Comparison of ENCODE assay signal across 10 cellular contexts in genomic region chr17:27551701-27552466, GRCh38.
DNase-seq lines count a peak whose midpoint lies in the region; ATAC-seq, FAIRE-seq and TF ChIP-seq lines count a peak whose summit lies in the region.
"Had no signal": no experiment of that assay in that cellular context is flagged by ENCODE, and none has a peak within 500 bp of the region (broad histone marks: within the 10 kb centered on the region; RNA-seq: fewer than 3 reads in every experiment).

No MANE protein-coding gene starts in this region.

- H3K79me1 ChIP-seq in H1 (ENCODE audit: low read depth, low read length): peaks cover 9% of the 10 kb centered on the region

- H3K27me3 ChIP-seq in MG63 (no peaks in the 10 kb centered on the region), H1 (replicated peaks in 1 of 4; ENCODE audit: control insufficient read depth in 3 of 4, extremely low read depth in 1 of 4, insufficient read depth in 3 of 4, low read length in 3 of 4) (no peaks in the 10 kb centered on the region), WERI-Rb-1 (ENCODE audit: insufficient read depth, low read depth, severe bottlenecking) (no peaks in the 10 kb centered on the region)
- H3K27me3 ChIP-seq: heart left ventricle had no signal

- H3K36me3 ChIP-seq in MG63 (no peaks in the 10 kb centered on the region), H1 (ENCODE audit: control insufficient read depth in 2 of 4, insufficient read depth in 4 of 4, low read length in 3 of 4) (no peaks in the 10 kb centered on the region; a peak in 2 of 8 replicates), WERI-Rb-1 (peaks cover 30% of the 10 kb centered on the region)

- no peak for TF ChIP-seq EP300 in H1 (IDR thresholded peaks at IDR 0.05; ENCODE audit: borderline replicate concordance in 1 of 2, low read depth in 2 of 2, low read length in 2 of 2)

- intact Hi-C loops in Right ventricle myocardium inferior (cut with DNase I): no loop called here

- H3K23me2 ChIP-seq in H1 (ENCODE audit: low read depth, low read length): no peaks in the 10 kb centered on the region

- no peak overlapping the region for H3K4me3 ChIP-seq in MG63
- H3K4me3 ChIP-seq in H1 (ENCODE audit: extremely low read depth in 1 of 4, insufficient read depth in 2 of 4, low read depth in 3 of 4, low read length in 4 of 4): no peak overlapping the region
- no peak overlapping the region for H3K4me3 ChIP-seq in WERI-Rb-1 (ENCODE audit: low read depth, low read length)
- H3K4me3 ChIP-seq: heart left ventricle had no signal

- no peak overlapping the region for H4K8ac ChIP-seq in H1 (ENCODE audit: extremely low read depth, insufficient read depth, low read length)

- no peak overlapping the region for H3K27ac ChIP-seq in H1 (ENCODE audit: low read depth, low read length)
- H3K27ac ChIP-seq in WERI-Rb-1: no peak overlapping the region
- H3K27ac ChIP-seq: heart left ventricle had no signal

- H2BK15ac ChIP-seq in H1 (ENCODE audit: low read length): no peak overlapping the region

- no peak overlapping the region for H3K9ac ChIP-seq in H1 (replicated peaks in 1 of 4; ENCODE audit: extremely low read depth in 1 of 4, low read depth in 3 of 4, low read length in 3 of 4)

- POLR2A ChIA-PET in H1 (lab: Charles Lee; ENCODE audit: partially characterized antibody): interaction anchor here (1.5 kb wide), 1 partner anchor 93 kb away, joined by 5 read pairs; no protein-coding TSS in a partner anchor

- no peak overlapping the region for H3K4me2 ChIP-seq in H1 (ENCODE audit: insufficient read depth in 1 of 2, low read depth in 2 of 2, low read length in 2 of 2)

- TF ChIP-seq CTCF in H1 (IDR thresholded peaks at IDR 0.05; ENCODE audit: control extremely low read depth in 1 of 3, insufficient read depth in 1 of 3, low read depth in 1 of 3, low read length in 3 of 3): no peak
- no peak for TF ChIP-seq CTCF in WERI-Rb-1 (IDR thresholded peaks at IDR 0.05; ENCODE audit: low read depth, low read length)

- H2BK12ac ChIP-seq in H1 (ENCODE audit: low read depth, low read length): no peak overlapping the region

- WGBS in H1 (ENCODE audit: extremely low coverage in 1 of 2, insufficient coverage in 1 of 2, insufficient read length in 1 of 2, insufficient replicate concordance in 2 of 2, low coverage in 1 of 2, low lambda C conversion rate in 2 of 2, missing lambda C conversion rate in 1 of 2), 2 experiments: 78% methylated on average over 16 of the region's 16 CpGs; no CpG with 5 or more reads in 1 of the 2 experiments

- H2BK120ac ChIP-seq in H1 (replicated peaks; ENCODE audit: low read depth, low read length): no peak overlapping the region

- no peak overlapping the region for H2BK20ac ChIP-seq in H1 (ENCODE audit: low read length)

- no peak for FAIRE-seq in H1 (lab: Jason Lieb, UNC)
- FAIRE-seq: GM18507 had no signal

- no peak overlapping the region for H3K14ac ChIP-seq in H1 (ENCODE audit: insufficient read length)

- peaks cover 0 to 4% of the 10 kb centered on the region in 2 experiments; a peak in 2 of 4 replicates for H3K79me2 ChIP-seq in H1 (ENCODE audit: control insufficient read depth in 1 of 2, insufficient read depth in 2 of 2, low read length in 2 of 2)

- H3K4me1 ChIP-seq in H1 (replicated peaks in 1 of 4; ENCODE audit: control insufficient read depth in 3 of 4, insufficient read depth in 4 of 4, low read length in 3 of 4): peaks cover 0 to 3% (median 0%) of the 10 kb centered on the region in 4 experiments; a peak in 2 of 7 replicates

- peaks cover 0 to 3% of the 10 kb centered on the region in 2 experiments for H4K20me1 ChIP-seq in H1 (replicated peaks in 1 of 2; ENCODE audit: control insufficient read depth in 1 of 2, insufficient read depth in 2 of 2, low read length in 2 of 2)

- no peak for TF ChIP-seq RAD21 in H1 (IDR thresholded peaks at IDR 0.05 in 1 of 2, conservative IDR thresholded peaks at IDR 0.05 in 1 of 2; ENCODE audit: low read depth in 2 of 2, low read length in 2 of 2)

- no peak overlapping the region for H4K91ac ChIP-seq in H1 (replicated peaks; ENCODE audit: insufficient read length, low read length)

- H3K23ac ChIP-seq in H1 (ENCODE audit: insufficient read length): no peak overlapping the region

- no peak for TF ChIP-seq POLR2A in H1 (IDR thresholded peaks at IDR 0.05; ENCODE audit: control extremely low read depth in 1 of 2, low read depth in 2 of 2, low read length in 2 of 2)

- H3K4ac ChIP-seq in H1 (replicated peaks; ENCODE audit: insufficient read length, low read depth, low read length): no peak overlapping the region

- no peak overlapping the region for H4K5ac ChIP-seq in H1 (ENCODE audit: insufficient read length, low read depth, low read length)

- 0 out of 2 replicates have a peak overlapping the region, but pooled peaks have one; percentile 10 for H2AK5ac ChIP-seq in H1 (ENCODE audit: low read depth, low read length)

- no peak for ATAC-seq in Right ventricle myocardium inferior
- ATAC-seq in HG03095 (IDR thresholded peaks at IDR 0.05; ENCODE audit: unreplicated experiment): no peak
- ATAC-seq: heart left ventricle had no signal

- H3K56ac ChIP-seq in H1 (replicated peaks; ENCODE audit: insufficient read length, low read depth, low read length): no peak overlapping the region

- no peak overlapping the region for H2AFZ ChIP-seq in H1 (ENCODE audit: low read length)

- H3K9me3 ChIP-seq in MG63: no peaks in the 10 kb centered on the region
- H3K9me3 ChIP-seq in H1 (ENCODE audit: insufficient read depth in 2 of 2, low read depth in 1 of 2, low read length in 1 of 2): no peaks in the 10 kb centered on the region; a peak in 1 of 4 replicates
- no peaks in the 10 kb centered on the region for H3K9me3 ChIP-seq in WERI-Rb-1 (ENCODE audit: severe bottlenecking)
- H3K9me3 ChIP-seq: heart left ventricle had no signal

- peak; percentile 81 for DNase-seq in ELR (ENCODE audit: low read depth)
- DNase-seq in MG63: peak; percentile 29
- DNase-seq in H1 (ENCODE audit: low read depth in 1 of 2, low spot score in 2 of 2): no peak
- peak; percentile 75 for DNase-seq in renal cortical epithelial cell (ENCODE audit: low read depth)
- no peak for DNase-seq in Right ventricle myocardium inferior (ENCODE audit: missing footprints)
- DNase-seq in WERI-Rb-1: no peak
- DNase-seq: activated effector memory CD4-positive, alpha-beta T cell treated with Interleukin-2 at 50 U/mL for 16 hours; heart left ventricle had no signal

- H3K18ac ChIP-seq in H1 (ENCODE audit: extremely low read depth, low read length): no peak overlapping the region

- CTCF ChIA-PET in H1 (lab: Charles Lee; ENCODE audit: partially characterized antibody): interaction anchor here (1.2 to 2.1 kb wide), 4 partner anchors 16 to 205 kb away, joined by 3 to 6 read pairs (median 4); no protein-coding TSS in a partner anchor

- no peak overlapping the region for H2BK5ac ChIP-seq in H1 (ENCODE audit: low read depth, low read length)

TF ChIP-seq in H1, 55 proteins besides CTCF, POLR2A, EP300 and RAD21:
- no peak for TF ChIP-seq USF2 (IDR thresholded peaks at IDR 0.05; ENCODE audit: low read length)
- TF ChIP-seq JUND (IDR thresholded peaks at IDR 0.05; ENCODE audit: low read length): peak; percentile 73; the same call in 1 of the 2 replicates
TF ChIP-seq in H1: peak in this region for 1.

Comparison
In these comparisons a context has a peak if more than half of its experiments do, and no peak if none do; other contexts are left out.
1. DNase-seq: peak in ELR (single experiment), MG63 (single experiment) and renal cortical epithelial cell (single experiment); none in H1 (0 of 2), Right ventricle myocardium inferior (single experiment) and WERI-Rb-1 (single experiment).